In genomic region chr10:18668026-18668425, GRCh38 we compare ENCODE assay signal across 26 cellular contexts.
"Had no signal": no experiment of that assay in that cellular context is flagged by ENCODE, and none has a peak within 500 bp of the region (broad histone marks: within the 10 kb centered on the region; RNA-seq: fewer than 3 reads in every experiment).

No MANE protein-coding gene starts in this region.

- H3K27me3 ChIP-seq: brain microvascular endothelial cell, esophagus squamous epithelium, gastrocnemius medialis, spleen, upper lobe of right lung had no signal

- H3K36me3 Mint-ChIP-seq: natural killer cell had no signal

- H3K4me3 ChIP-seq: esophagus squamous epithelium, gastrocnemius medialis, lower lobe of right lung, spleen, upper lobe of right lung had no signal

- H3K9me3 Mint-ChIP-seq: activated naive CD4-positive, alpha-beta T cell treated with anti-CD3 and anti-CD28 coated beads, Interleukin-2, amount 50 U/mL, for 72 hours; activated T-helper 1 cell treated with anti-CD3 and anti-CD28 coated beads, Interleukin-12 subunit alpha, Interleukin-12 subunit beta, Interleukin-2, Interleukin-4 antibody, amounts not matched to agents 30 ng/mL and 10 ng/mL and 1 ng/mL, durations not matched to agents 14 hours and 24 hours and 36 hours; natural killer cell; T-helper 2 cell treated with Interferon-gamma antibody and Interleukin-4, amounts not matched to agents 5 μg/mL and 100 μg/mL, for 36 hours had no signal

- H3K27ac ChIP-seq: brain microvascular endothelial cell, esophagus squamous epithelium, gastrocnemius medialis, lower lobe of right lung, spleen, upper lobe of right lung, WERI-Rb-1 had no signal

- H3K9me3 ChIP-seq: esophagus squamous epithelium, gastrocnemius medialis, lower lobe of right lung, spleen, upper lobe of right lung had no signal

- DNase-seq: activated CD4-positive, alpha-beta T cell treated with anti-CD3 and anti-CD28 coated beads for 1 hour; activated CD4-positive, alpha-beta T cell treated with anti-CD3 and anti-CD28 coated beads, Interleukin-2, amount 50 U/mL, for 1 hour; activated CD8-positive, alpha-beta T cell treated with anti-CD3 and anti-CD28 coated beads, Interleukin-2, amount 10 ng/mL, durations not matched to agents 7 days and 5 days; activated gamma-delta T cell treated with Interleukin-2 at 50 U/mL for 16 hours; aorta; brain microvascular endothelial cell; central memory CD4-positive, alpha-beta T cell; dermis blood vessel endothelial cell; effector memory CD4-positive, alpha-beta T cell; esophagus squamous epithelium; gastrocnemius medialis; hypothalamus; islet precursor cell; left cardiac atrium; lower lobe of right lung; midbrain; natural killer cell; retina; spleen; stimulated activated CD4-positive, alpha-beta T cell treated with anti-CD3 and anti-CD28 coated beads, Interleukin-4, amount 100 ng/mL, for 24 hours; stimulated activated naive CD8-positive, alpha-beta T cell treated with anti-CD3 and anti-CD28 coated beads, Interleukin-15, Interleukin-2, amounts not matched to agents 100 U/mL and 50 U/mL, for 24 hours; upper lobe of right lung; WERI-Rb-1 had no signal

- H3K4me3 Mint-ChIP-seq: activated CD8-positive, alpha-beta T cell treated with anti-CD3 and anti-CD28 coated beads, Interleukin-2, amount 10 ng/mL, durations not matched to agents 7 days and 5 days; activated T-helper 1 cell treated with anti-CD3 and anti-CD28 coated beads, Interleukin-12 subunit alpha, Interleukin-12 subunit beta, Interleukin-2, Interleukin-4 antibody, amounts not matched to agents 30 ng/mL and 10 ng/mL and 1 ng/mL, durations not matched to agents 14 hours and 24 hours and 36 hours; natural killer cell; T-helper 2 cell treated with Interferon-gamma antibody and Interleukin-4, amounts not matched to agents 5 μg/mL and 100 μg/mL, for 36 hours had no signal

- ATAC-seq: activated CD8-positive, alpha-beta T cell treated with anti-CD3 and anti-CD28 coated beads, Interleukin-2, amount 10 ng/mL, durations not matched to agents 7 days and 5 days; activated naive CD4-positive, alpha-beta T cell treated with anti-CD3 and anti-CD28 coated beads, Interleukin-2, amount 50 U/mL, for 72 hours; gastrocnemius medialis; left cardiac atrium; lower lobe of right lung; natural killer cell; stimulated activated naive CD8-positive, alpha-beta T cell treated with anti-CD3 and anti-CD28 coated beads, Interleukin-15, Interleukin-2, amounts not matched to agents 100 U/mL and 50 U/mL, for 24 hours; upper lobe of right lung had no signal

- H3K27ac Mint-ChIP-seq: activated CD8-positive, alpha-beta T cell treated with anti-CD3 and anti-CD28 coated beads, Interleukin-2, amount 10 ng/mL, durations not matched to agents 7 days and 5 days; activated naive CD4-positive, alpha-beta T cell treated with anti-CD3 and anti-CD28 coated beads, Interleukin-2, amount 50 U/mL, for 72 hours; activated T-helper 1 cell treated with anti-CD3 and anti-CD28 coated beads, Interleukin-12 subunit alpha, Interleukin-12 subunit beta, Interleukin-2, Interleukin-4 antibody, amounts not matched to agents 30 ng/mL and 10 ng/mL and 1 ng/mL, durations not matched to agents 14 hours and 24 hours and 36 hours; natural killer cell; T-helper 2 cell treated with Interferon-gamma antibody and Interleukin-4, amounts not matched to agents 5 μg/mL and 100 μg/mL, for 36 hours had no signal
